Comparison of ENCODE assay signal across 1 cellular context in the genomic region with DNA sequence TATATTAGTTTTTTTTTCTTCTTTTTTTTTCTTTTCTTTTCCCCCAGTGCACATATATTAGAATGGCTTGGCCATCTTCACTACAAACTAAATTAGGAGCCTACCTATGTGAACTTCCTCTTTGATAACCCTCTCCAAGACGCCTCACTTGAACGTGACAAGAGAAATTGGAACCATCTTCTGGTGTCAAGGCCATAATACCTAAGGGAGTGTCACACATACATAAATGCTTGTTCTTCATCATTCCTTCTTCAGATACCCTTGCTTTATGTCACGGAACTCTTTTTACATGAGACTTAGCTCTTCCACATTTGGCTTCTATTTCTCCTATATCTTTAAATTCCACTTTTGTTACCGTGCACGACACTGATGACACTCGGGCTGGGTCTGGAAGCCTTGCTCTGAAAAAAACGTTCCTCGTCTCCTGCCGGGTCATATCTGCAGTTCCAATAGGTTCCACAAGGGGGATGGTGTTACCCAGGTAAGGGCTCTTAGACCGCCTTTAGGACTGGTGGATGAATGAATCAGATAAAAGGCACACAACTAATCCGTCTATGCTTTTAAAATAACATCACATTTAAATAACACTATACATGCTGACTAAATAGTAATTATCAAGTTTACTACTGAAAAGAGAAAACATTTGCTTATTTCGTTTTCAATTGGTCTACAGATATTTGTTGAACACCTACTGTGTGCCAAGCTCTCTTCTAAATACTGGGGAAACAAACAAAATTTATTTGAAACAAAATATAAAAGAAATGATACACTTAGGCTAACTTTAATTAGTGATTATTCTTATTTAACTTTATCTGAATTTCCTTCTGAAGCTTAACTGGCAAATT.
TF ChIP-seq lines count a peak whose summit lies in the region.

No MANE protein-coding gene starts in this region.

TF ChIP-seq in GM23338, 12 proteins besides CTCF, POLR2A, EP300 and RAD21 (continued from another document):
- TF ChIP-seq, protein P1, sequence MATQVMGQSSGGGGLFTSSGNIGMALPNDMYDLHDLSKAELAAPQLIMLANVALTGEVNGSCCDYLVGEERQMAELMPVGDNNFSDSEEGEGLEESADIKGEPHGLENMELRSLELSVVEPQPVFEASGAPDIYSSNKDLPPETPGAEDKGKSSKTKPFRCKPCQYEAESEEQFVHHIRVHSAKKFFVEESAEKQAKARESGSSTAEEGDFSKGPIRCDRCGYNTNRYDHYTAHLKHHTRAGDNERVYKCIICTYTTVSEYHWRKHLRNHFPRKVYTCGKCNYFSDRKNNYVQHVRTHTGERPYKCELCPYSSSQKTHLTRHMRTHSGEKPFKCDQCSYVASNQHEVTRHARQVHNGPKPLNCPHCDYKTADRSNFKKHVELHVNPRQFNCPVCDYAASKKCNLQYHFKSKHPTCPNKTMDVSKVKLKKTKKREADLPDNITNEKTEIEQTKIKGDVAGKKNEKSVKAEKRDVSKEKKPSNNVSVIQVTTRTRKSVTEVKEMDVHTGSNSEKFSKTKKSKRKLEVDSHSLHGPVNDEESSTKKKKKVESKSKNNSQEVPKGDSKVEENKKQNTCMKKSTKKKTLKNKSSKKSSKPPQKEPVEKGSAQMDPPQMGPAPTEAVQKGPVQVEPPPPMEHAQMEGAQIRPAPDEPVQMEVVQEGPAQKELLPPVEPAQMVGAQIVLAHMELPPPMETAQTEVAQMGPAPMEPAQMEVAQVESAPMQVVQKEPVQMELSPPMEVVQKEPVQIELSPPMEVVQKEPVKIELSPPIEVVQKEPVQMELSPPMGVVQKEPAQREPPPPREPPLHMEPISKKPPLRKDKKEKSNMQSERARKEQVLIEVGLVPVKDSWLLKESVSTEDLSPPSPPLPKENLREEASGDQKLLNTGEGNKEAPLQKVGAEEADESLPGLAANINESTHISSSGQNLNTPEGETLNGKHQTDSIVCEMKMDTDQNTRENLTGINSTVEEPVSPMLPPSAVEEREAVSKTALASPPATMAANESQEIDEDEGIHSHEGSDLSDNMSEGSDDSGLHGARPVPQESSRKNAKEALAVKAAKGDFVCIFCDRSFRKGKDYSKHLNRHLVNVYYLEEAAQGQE (IDR thresholded peaks at IDR 0.05; ENCODE audit: unreplicated experiment), result no peak
- no peak for TF ChIP-seq ZNF331 (CRISPR knock-in tag; IDR thresholded peaks at IDR 0.05; ENCODE audit: low read depth)
- no peak for TF ChIP-seq CREB1 (CRISPR knock-in tag; IDR thresholded peaks at IDR 0.05; ENCODE audit: low read depth)
- no peak for TF ChIP-seq JUNB (IDR thresholded peaks at IDR 0.05; ENCODE audit: unreplicated experiment)
